Comparison of ENCODE assay signal across 12 cellular contexts in genomic region chr6:4809999-4810918, GRCh38. TPM values are rescaled to one million over a fixed set of nuclear protein-coding genes. Genes with fewer than 3 reads are reported as not detected.
DNase-seq lines count a peak whose midpoint lies in the region; ATAC-seq, FAIRE-seq and TF ChIP-seq lines count a peak whose summit lies in the region.
"Had no signal": no experiment of that assay in that cellular context is flagged by ENCODE, and none has a peak within 500 bp of the region (broad histone marks: within the 10 kb centered on the region; RNA-seq: fewer than 3 reads in every experiment).

No MANE protein-coding gene starts in this region.

- H3K79me1 ChIP-seq in mesenchymal stem cell (replicated peaks; ENCODE audit: low read length, poor library complexity, severe bottlenecking), result peaks cover 27% of the 10 kb centered on the region

- peak overlapping the region in 1 of 2 experiments; percentile 63 for H2BK12ac ChIP-seq in mesenchymal stem cell (ENCODE audit: low read length in 2 of 2)

- H3K79me2 ChIP-seq in KMS-11 (ENCODE audit: insufficient read depth, low read depth), result peaks cover 100% of the 10 kb centered on the region

- no peak overlapping the region for H3K23ac ChIP-seq in mesenchymal stem cell (ENCODE audit: low read length in 2 of 2)

- no peak overlapping the region for H3K27ac Mint-ChIP-seq in CD4-positive, CD25-positive, alpha-beta regulatory T cell

- H4K91ac ChIP-seq in mesenchymal stem cell (ENCODE audit: low read length), result no peak overlapping the region

- ATAC-seq in CD4-positive, CD25-positive, alpha-beta regulatory T cell (ENCODE audit: low read depth in 2 of 2), result no peak
- ATAC-seq in GM21526 (IDR thresholded peaks at IDR 0.05; ENCODE audit: low FRiP score, unreplicated experiment) (no peak), GM19395 (IDR thresholded peaks at IDR 0.05; ENCODE audit: unreplicated experiment) (no peak)

- H3K9me3 Mint-ChIP-seq in CD4-positive, CD25-positive, alpha-beta regulatory T cell, result peaks cover 0 to 12% (median 2%) of the 10 kb centered on the region in 7 donors

- H2BK15ac ChIP-seq in mesenchymal stem cell (ENCODE audit: low read depth, poor library complexity, severe bottlenecking), result no peak overlapping the region

- H3K36me3 Mint-ChIP-seq in CD4-positive, CD25-positive, alpha-beta regulatory T cell, result peaks cover 18% of the 10 kb centered on the region

- H3K4me1 Mint-ChIP-seq in CD4-positive, CD25-positive, alpha-beta regulatory T cell, result peaks cover 42 to 84% (median 61%) of the 10 kb centered on the region in 4 donors

- H4K8ac ChIP-seq in mesenchymal stem cell (ENCODE audit: low read length), result no peak overlapping the region

- no peaks in the 10 kb centered on the region for H3K27me3 ChIP-seq in CD4-positive, CD25-positive, alpha-beta regulatory T cell (ENCODE audit: control insufficient read depth, insufficient read depth, low read length)
- H3K27me3 ChIP-seq in KMS-11 (ENCODE audit: insufficient read depth, low read depth) (no peaks in the 10 kb centered on the region), bronchial epithelial cell (ENCODE audit: control insufficient read depth, insufficient read depth, low read length) (no peaks in the 10 kb centered on the region), mesenchymal stem cell (ENCODE audit: control insufficient read depth in 1 of 2, insufficient read depth in 1 of 2, low read length in 2 of 2) (no peaks in the 10 kb centered on the region)
- H3K27me3 ChIP-seq: neutrophil, testis had no signal

- H3K27ac ChIP-seq in CD4-positive, CD25-positive, alpha-beta regulatory T cell (ENCODE audit: insufficient read depth, low read length, poor library complexity, severe bottlenecking), result no peak overlapping the region
- H3K27ac ChIP-seq in KMS-11 (0 out of 2 replicates have a peak overlapping the region, but pooled peaks have one; percentile 7), mesenchymal stem cell (ENCODE audit: low read length, poor library complexity, severe bottlenecking) (no peak overlapping the region)
- H3K27ac ChIP-seq: neutrophil, testis had no signal

- H3K4me3 ChIP-seq in CD4-positive, CD25-positive, alpha-beta regulatory T cell (ENCODE audit: low read depth, low read length), result peak overlapping the region; percentile 3
- H3K4me3 ChIP-seq in KMS-11 (IDR thresholded peaks at IDR 0.05; ENCODE audit: insufficient read depth, low read depth, low read length) (no peak overlapping the region), bronchial epithelial cell (ENCODE audit: low read depth, low read length) (no peak overlapping the region), mesenchymal stem cell (ENCODE audit: insufficient read depth in 1 of 2, low read depth in 1 of 2, low read length in 2 of 2) (no peak overlapping the region)
- H3K4me3 ChIP-seq: testis had no signal

- H2AFZ ChIP-seq in KMS-11 (ENCODE audit: low read depth) (no peak overlapping the region), mesenchymal stem cell (ENCODE audit: low read depth, low read length) (no peak overlapping the region)

- TF ChIP-seq CTCF in KMS-11 (conservative IDR thresholded peaks at IDR 0.05; ENCODE audit: low read depth, low read length) (no peak), bronchial epithelial cell (IDR thresholded peaks at IDR 0.05; ENCODE audit: insufficient read depth, low read length, severe bottlenecking) (no peak)

- peak overlapping the region in 2 of 4 donors; percentile 4 to 22 for H3K4me3 Mint-ChIP-seq in CD4-positive, CD25-positive, alpha-beta regulatory T cell

- H2AK5ac ChIP-seq in mesenchymal stem cell (ENCODE audit: low read length, severe bottlenecking), result no peak overlapping the region

- peak overlapping the region in 1 of 2 experiments; percentile 85 for H3K18ac ChIP-seq in mesenchymal stem cell (ENCODE audit: low read depth in 1 of 2, low read length in 2 of 2)

- no peak overlapping the region for H2BK5ac ChIP-seq in mesenchymal stem cell (ENCODE audit: low read depth, low read length, poor library complexity, severe bottlenecking)

- WGBS in mesenchymal stem cell, result 49% methylated on average over 2 of the region's 5 CpGs

- no peaks in the 10 kb centered on the region for H3K9me3 ChIP-seq in CD4-positive, CD25-positive, alpha-beta regulatory T cell (ENCODE audit: control insufficient read depth in 2 of 2, low read length in 2 of 2)
- no peaks in the 10 kb centered on the region for H3K9me3 ChIP-seq in mesenchymal stem cell (ENCODE audit: control insufficient read depth, low read length)
- H3K9me3 ChIP-seq: neutrophil, testis had no signal

- no peak overlapping the region for H2BK120ac ChIP-seq in mesenchymal stem cell (ENCODE audit: low read depth, low read length)

- H3K27me3 Mint-ChIP-seq in CD4-positive, CD25-positive, alpha-beta regulatory T cell, result no peaks in the 10 kb centered on the region

- no peak overlapping the region for H3K14ac ChIP-seq in mesenchymal stem cell (ENCODE audit: low read length in 2 of 2)

- H4K20me1 ChIP-seq in KMS-11 (ENCODE audit: insufficient read depth), result peaks cover 66% of the 10 kb centered on the region

- H3K4ac ChIP-seq in mesenchymal stem cell (ENCODE audit: low read depth in 1 of 2, low read length in 2 of 2), result no peak overlapping the region

- FAIRE-seq in bronchial epithelial cell (lab: Jason Lieb, UNC), result no peak
- FAIRE-seq: D721Med had no signal

- H3K4me1 ChIP-seq in CD4-positive, CD25-positive, alpha-beta regulatory T cell (ENCODE audit: control insufficient read depth, insufficient read depth, low read length, poor library complexity, severe bottlenecking), result peaks cover 16% of the 10 kb centered on the region
- H3K4me1 ChIP-seq in KMS-11 (ENCODE audit: low read depth, poor library complexity, severe bottlenecking) (peaks cover 51% of the 10 kb centered on the region), mesenchymal stem cell (ENCODE audit: control insufficient read depth, insufficient read depth, low read depth, low read length) (peaks cover 15% of the 10 kb centered on the region)

- H3K4me2 ChIP-seq in KMS-11, result no peak overlapping the region; the same call in 1 of the 2 replicates
- H3K4me2 ChIP-seq in mesenchymal stem cell (ENCODE audit: low read length, poor library complexity, severe bottlenecking), result no peak overlapping the region

- H3K36me3 ChIP-seq in CD4-positive, CD25-positive, alpha-beta regulatory T cell (ENCODE audit: control insufficient read depth, insufficient read depth, low read length), result peaks cover 4% of the 10 kb centered on the region
- H3K36me3 ChIP-seq in KMS-11 (ENCODE audit: insufficient read depth) (no peaks in the 10 kb centered on the region), bronchial epithelial cell (ENCODE audit: control insufficient read depth, insufficient read depth, low read length) (no peaks in the 10 kb centered on the region), mesenchymal stem cell (ENCODE audit: control insufficient read depth in 1 of 2, insufficient read depth in 2 of 2, low read depth in 1 of 2, low read length in 2 of 2) (no peaks in the 10 kb centered on the region)
- H3K36me3 ChIP-seq: neutrophil had no signal

- no peak for DNase-seq in CD4-positive, CD25-positive, alpha-beta regulatory T cell
- DNase-seq in bronchial epithelial cell (ENCODE audit: low read depth) (peak; percentile 91), mesenchymal stem cell (peak; percentile 59), activated gamma-delta T cell treated with Interleukin-2 at 50 U/mL for 16 hours (no peak), 8988T (no peak)
- DNase-seq: NCI-H774, testis had no signal

- H3K9ac ChIP-seq in KMS-11 (no peak overlapping the region), mesenchymal stem cell (ENCODE audit: low read length) (peak overlapping the region; percentile 9)

RNA-seq across cellular contexts. Expression of gene CDYL, which starts 34.1 kb away (rescaled TPM):
- total RNA-seq in CD4-positive, CD25-positive, alpha-beta regulatory T cell, result 27.0 TPM
- 1 to 10 TPM; 3.1 to 5.0 (median 4.0) TPM for polyA plus RNA-seq in CD4-positive, CD25-positive, alpha-beta regulatory T cell
- total RNA-seq in bronchial epithelial cell, result 46.1 and 50.7 TPM in 2 replicates
- 35.1 TPM for polyA plus RNA-seq in mesenchymal stem cell (2013, experiment 1 of 2)
- 33.1 TPM for polyA plus RNA-seq in mesenchymal stem cell (2013, experiment 2 of 2)

Comparison
In these comparisons a context has a peak if more than half of its experiments do, and no peak if none do; other contexts are left out.
1. DNase-seq: peak in bronchial epithelial cell (single experiment) and mesenchymal stem cell (single experiment); none in CD4-positive, CD25-positive, alpha-beta regulatory T cell (0 of 3), activated gamma-delta T cell treated with Interleukin-2 at 50 U/mL for 16 hours (single experiment) and 8988T (single experiment).